In the genomic region with DNA sequence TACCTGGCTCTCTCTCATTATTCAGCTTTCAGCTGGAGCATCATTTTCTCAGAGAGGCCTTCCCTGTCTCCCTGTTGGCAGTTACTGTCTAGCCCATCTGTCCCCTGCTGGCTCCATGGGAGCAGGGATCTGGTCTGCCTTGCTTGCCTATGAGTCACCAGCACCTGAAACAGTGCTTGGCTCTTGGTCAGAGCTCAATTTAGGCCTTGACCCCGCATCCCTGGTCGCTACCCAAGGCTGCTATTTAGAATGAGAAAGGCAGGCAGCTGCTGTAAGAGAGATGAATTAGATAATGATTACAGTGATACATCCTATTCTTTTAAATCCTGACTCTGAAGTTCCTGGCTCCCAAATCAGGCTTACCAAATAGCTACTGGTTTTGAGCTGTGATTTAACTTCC, we compare ENCODE assay signal across 14 cellular contexts. TPM values are rescaled to one million over a fixed set of nuclear protein-coding genes. Genes with fewer than 3 reads are reported as not detected.
DNase-seq lines count a peak whose midpoint lies in the region; ATAC-seq lines count a peak whose summit lies in the region.
"Had no signal": no experiment of that assay in that cellular context is flagged by ENCODE, and none has a peak within 500 bp of the region (broad histone marks: within the 10 kb centered on the region; RNA-seq: fewer than 3 reads in every experiment).

No MANE protein-coding gene starts in this region.

- ATAC-seq in HG02840 (IDR thresholded peaks at IDR 0.05; ENCODE audit: low FRiP score, unreplicated experiment): no peak
- no peak for ATAC-seq in HG03521 (IDR thresholded peaks at IDR 0.05; ENCODE audit: unreplicated experiment)
- ATAC-seq: activated naive CD8-positive, alpha-beta T cell treated with anti-CD3 and anti-CD28 coated beads, Interleukin-2, amount 50 U/mL, for 24 hours; naive thymus-derived CD4-positive, alpha-beta T cell had no signal

- DNase-seq in DMS 273 (lab: John Stamatoyannopoulos, UW; ENCODE audit: unreplicated experiment) (peak; percentile 55), DMS 273 treated with DMSO at 0.1 percent for 48 hours (lab: John Stamatoyannopoulos, UW) (no peak), NCI-H2196 (lab: John Stamatoyannopoulos, UW; ENCODE audit: unreplicated experiment) (peak; percentile 75), cerebellum (ENCODE audit: low spot score) (peak; percentile 63), pons (ENCODE audit: low spot score) (peak; percentile 31), amniotic stem cell (lab: John Stamatoyannopoulos, UW) (no peak)
- DNase-seq: activated CD8-positive, alpha-beta memory T cell treated with anti-CD3 and anti-CD28 coated beads, Interleukin-2, amount 50 U/mL, for 4 hours; activated naive CD8-positive, alpha-beta T cell treated with anti-CD3 and anti-CD28 coated beads, Interleukin-2, amount 50 U/mL, for 24 hours; CD8-positive, alpha-beta memory T cell; dermis blood vessel endothelial cell; naive thymus-derived CD4-positive, alpha-beta T cell; NCI-H526 treated with DMSO at 0.1 percent for 48 hours had no signal

RNA-seq across cellular contexts. Expression of gene KCNE4, which starts 32.9 kb away (rescaled TPM):
- total RNA-seq in cerebellum: 1.5 TPM
- total RNA-seq: CD8-positive, alpha-beta memory T cell; naive thymus-derived CD4-positive, alpha-beta T cell had no signal

Comparison
In these comparisons a context has a peak if more than half of its experiments do, and no peak if none do; other contexts are left out.
1. DNase-seq: peak in DMS 273 (single experiment), NCI-H2196 (single experiment), cerebellum (single experiment) and pons (single experiment); none in DMS 273 treated with DMSO at 0.1 percent for 48 hours (single experiment) and amniotic stem cell (single experiment).